Comparison of ENCODE assay signal across 20 cellular contexts in the genomic region with DNA sequence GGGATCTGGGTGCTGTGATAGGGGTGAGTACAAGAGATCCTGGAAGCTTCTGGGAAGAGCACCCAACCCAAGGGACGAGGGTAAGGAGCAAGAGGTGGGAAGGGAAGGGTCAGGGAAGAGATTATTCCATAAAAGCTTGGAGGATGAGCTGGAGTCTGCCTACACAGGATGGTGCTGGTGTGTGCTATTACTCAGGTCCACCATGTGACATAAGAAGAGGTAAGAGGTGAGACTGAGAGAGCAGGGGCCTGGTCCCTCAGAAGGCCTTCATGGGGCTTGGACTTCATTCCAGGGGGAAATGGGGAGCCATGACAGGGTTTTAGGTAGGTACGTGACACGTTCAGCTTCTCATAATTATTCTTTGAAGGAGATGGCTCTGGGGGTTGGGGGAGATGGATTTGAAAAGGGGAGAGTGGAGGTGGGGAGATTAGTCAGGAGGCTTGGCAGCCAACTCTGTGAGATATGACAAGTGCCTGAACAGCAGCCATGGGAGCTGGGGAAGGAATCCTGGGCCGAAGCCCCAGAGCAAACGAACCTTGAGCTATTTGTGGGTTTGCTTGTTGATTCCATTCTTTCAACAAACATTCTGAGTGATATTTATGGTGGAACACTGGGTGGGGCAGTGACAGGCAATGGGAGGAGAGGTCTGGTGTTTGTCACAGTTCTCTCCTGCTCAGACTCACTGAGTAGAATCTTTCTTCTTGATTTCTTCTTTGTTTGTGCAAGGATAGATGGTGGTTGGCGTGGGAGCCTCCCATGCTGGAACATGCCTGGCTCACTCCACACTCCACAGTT. TPM values are rescaled to one million over a fixed set of nuclear protein-coding genes. Genes with fewer than 3 reads are reported as not detected.
DNase-seq lines count a peak whose midpoint lies in the region; ATAC-seq and TF ChIP-seq lines count a peak whose summit lies in the region.
"Had no signal": no experiment of that assay in that cellular context is flagged by ENCODE, and none has a peak within 500 bp of the region (broad histone marks: within the 10 kb centered on the region; RNA-seq: fewer than 3 reads in every experiment).

No MANE protein-coding gene starts in this region.

- H3K27me3 ChIP-seq in left ventricle myocardium inferior (ENCODE audit: low read depth), result no peaks in the 10 kb centered on the region
- H3K27me3 ChIP-seq: BE2C had no signal

- peaks cover 0 to 5% of the 10 kb centered on the region in 2 donors for H3K9me3 Mint-ChIP-seq in activated T-cell treated with anti-CD3 and anti-CD28 coated beads, Interleukin-2, amount 50 U/mL, for 72 hours

- no peak overlapping the region for H3K4me3 Mint-ChIP-seq in activated T-cell treated with anti-CD3 and anti-CD28 coated beads, Interleukin-2, amount 50 U/mL, for 72 hours

- peak overlapping the region; percentile 19 for H3K4me3 ChIP-seq in left ventricle myocardium inferior
- H3K4me3 ChIP-seq: A549, PC-9 had no signal

- H3K4me1 Mint-ChIP-seq in activated T-cell treated with anti-CD3 and anti-CD28 coated beads, Interleukin-2, amount 50 U/mL, for 72 hours (ENCODE audit: low read depth), result no peaks in the 10 kb centered on the region

- peaks cover 19% of the 10 kb centered on the region for H3K27me3 Mint-ChIP-seq in activated T-cell treated with anti-CD3 and anti-CD28 coated beads, Interleukin-2, amount 50 U/mL, for 72 hours (ENCODE audit: low read depth)

- peak overlapping the region; percentile 76 for H3K27ac ChIP-seq in left ventricle myocardium inferior (replicated peaks)
- H3K27ac ChIP-seq: A549, PC-9 had no signal

- H3K27ac Mint-ChIP-seq in activated T-cell treated with anti-CD3 and anti-CD28 coated beads, Interleukin-2, amount 50 U/mL, for 72 hours, result no peak overlapping the region

- intact Hi-C loops in Right ventricle myocardium inferior (cut with DNase I), result loop anchor here (10.0 kb wide), 1 partner anchor 655 kb away; no protein-coding TSS in a partner anchor
- intact Hi-C loops in left ventricle myocardium inferior (cut with micrococcal nuclease), result loop anchor here (10.0 kb wide), 1 partner anchor 95 kb away; no protein-coding TSS in a partner anchor

- ATAC-seq in Right ventricle myocardium inferior (peak; percentile 90), HG03342 (IDR thresholded peaks at IDR 0.05; ENCODE audit: unreplicated experiment) (no peak)
- no peak for ATAC-seq in activated T-cell treated with anti-CD3 and anti-CD28 coated beads, Interleukin-2, amount 50 U/mL, for 72 hours (replicated peaks in 1 of 2)
- ATAC-seq: A549, HCT116 had no signal

- no peaks in the 10 kb centered on the region for H3K36me3 Mint-ChIP-seq in activated T-cell treated with anti-CD3 and anti-CD28 coated beads, Interleukin-2, amount 50 U/mL, for 72 hours (ENCODE audit: insufficient read depth in 2 of 2)

- H3K36me3 ChIP-seq in left ventricle myocardium inferior, result no peaks in the 10 kb centered on the region
- H3K36me3 ChIP-seq: BE2C had no signal

- H3K4me1 ChIP-seq in left ventricle myocardium inferior, result peaks cover 16% of the 10 kb centered on the region
- H3K4me1 ChIP-seq: A549, BE2C had no signal

- TF ChIP-seq CTCF in left ventricle myocardium inferior (IDR thresholded peaks at IDR 0.05; ENCODE audit: borderline replicate concordance), result no peak

- H3K9me3 ChIP-seq in left ventricle myocardium inferior (replicated peaks), result peaks cover 4% of the 10 kb centered on the region
- H3K9me3 ChIP-seq: A549, BE2C had no signal

- DNase-seq in Right ventricle myocardium inferior (ENCODE audit: missing footprints), result peak; percentile 62
- peak; percentile 48 for DNase-seq in left ventricle myocardium inferior
- peak; percentile 8 for DNase-seq in occipital lobe (lab: John Stamatoyannopoulos, UW)
- DNase-seq in central memory CD4-positive, alpha-beta T cell, result no peak
- DNase-seq in activated T-cell treated with anti-CD3 and anti-CD28 coated beads, Interleukin-2, amount 50 U/mL, for 72 hours, result no peak
- DNase-seq in LoVo (ENCODE audit: low spot score), result no peak
- DNase-seq: BE2C, DMS79, KG1, NCI-H1092 treated with DMSO at 0.1 percent for 48 hours, NCI-H1436 treated with DMSO at 0.1 percent for 48 hours, NCI-H1930, NCI-H226, NCI-H510A treated with DMSO at 0.1 percent for 48 hours, NCI-H748 treated with DMSO at 0.1 percent for 48 hours, PC-9, RPMI8226 had no signal

RNA-seq across cellular contexts. Expression of gene NCAM1, which starts 11.2 kb away (rescaled TPM):
- total RNA-seq in Right ventricle myocardium inferior, result 250 TPM
- 332 TPM for total RNA-seq in left ventricle myocardium inferior
- total RNA-seq in occipital lobe, result 505 TPM
- total RNA-seq in activated T-cell treated with anti-CD3 and anti-CD28 coated beads, Interleukin-2, amount 50 U/mL, for 72 hours, result under 1 TPM in 1 of 2 donors, not detected in 1; 0.60 TPM

Comparison
In these comparisons a context has a peak if more than half of its experiments do, and no peak if none do; other contexts are left out.
1. DNase-seq: peak in Right ventricle myocardium inferior (single experiment), left ventricle myocardium inferior (single experiment) and occipital lobe (single experiment); none in central memory CD4-positive, alpha-beta T cell (single experiment), activated T-cell treated with anti-CD3 and anti-CD28 coated beads, Interleukin-2, amount 50 U/mL, for 72 hours (0 of 2) and LoVo (single experiment).
2. RNA of gene NCAM1, which starts 11.2 kb away (total RNA-seq): 505 TPM in occipital lobe (single experiment), 332 TPM in left ventricle myocardium inferior (single experiment) and 250 TPM in Right ventricle myocardium inferior (single experiment); 0.60 TPM in activated T-cell treated with anti-CD3 and anti-CD28 coated beads, Interleukin-2, amount 50 U/mL, for 72 hours; every median in the first group is over 100 times any median in the second.